28 cellular contexts compared by ENCODE assay signal in genomic region chr5:92380069-92380770, GRCh38.
DNase-seq lines count a peak whose midpoint lies in the region; ATAC-seq and TF ChIP-seq lines count a peak whose summit lies in the region.
"Had no signal": no experiment of that assay in that cellular context is flagged by ENCODE, and none has a peak within 500 bp of the region (broad histone marks: within the 10 kb centered on the region; RNA-seq: fewer than 3 reads in every experiment).

No MANE protein-coding gene starts in this region.

- H3K36me3 Mint-ChIP-seq in activated T-cell treated with anti-CD3 and anti-CD28 coated beads, Interleukin-2, amount 50 U/mL, for 4 hours (ENCODE audit: insufficient read depth): no peaks in the 10 kb centered on the region
- H3K36me3 Mint-ChIP-seq: naive thymus-derived CD4-positive, alpha-beta T cell had no signal

- no peak overlapping the region for H3K4me3 Mint-ChIP-seq in activated T-cell treated with anti-CD3 and anti-CD28 coated beads, Interleukin-2, amount 50 U/mL, for 4 hours
- H3K4me3 Mint-ChIP-seq: activated CD4-positive, alpha-beta memory T cell treated with anti-CD3 and anti-CD28 coated beads, Interleukin-2, amount 10 ng/mL, durations not matched to agents 7 days and 5 days; activated T-helper 1 cell treated with anti-CD3 and anti-CD28 coated beads, Interleukin-12 subunit alpha, Interleukin-12 subunit beta, Interleukin-2, Interleukin-4 antibody, amounts not matched to agents 30 ng/mL and 10 ng/mL and 1 ng/mL, durations not matched to agents 14 hours and 24 hours and 36 hours; naive thymus-derived CD4-positive, alpha-beta T cell had no signal

- TF ChIP-seq CTCF in AG10803 (conservative IDR thresholded peaks at IDR 0.05; ENCODE audit: low read length): no peak
- TF ChIP-seq CTCF in choroid plexus epithelial cell (conservative IDR thresholded peaks at IDR 0.05; ENCODE audit: low read depth, low read length): no peak
- TF ChIP-seq CTCF in BE2C (IDR thresholded peaks at IDR 0.05; ENCODE audit: low read depth, low read length): no peak

- H3K9me3 ChIP-seq in BE2C: no peaks in the 10 kb centered on the region
- H3K9me3 ChIP-seq: BLaER1, prostate gland, thyroid gland, uterus had no signal

- no peaks in the 10 kb centered on the region for H3K27me3 ChIP-seq in BE2C
- H3K27me3 ChIP-seq: BLaER1, brain microvascular endothelial cell, thyroid gland, uterus had no signal

- H3K36me3 ChIP-seq in BE2C: no peaks in the 10 kb centered on the region
- H3K36me3 ChIP-seq: BLaER1, brain microvascular endothelial cell, prostate gland, thyroid gland, uterus had no signal

- H3K27me3 Mint-ChIP-seq in activated T-cell treated with anti-CD3 and anti-CD28 coated beads, Interleukin-2, amount 50 U/mL, for 4 hours (ENCODE audit: low read depth): no peaks in the 10 kb centered on the region
- H3K27me3 Mint-ChIP-seq: activated CD4-positive, alpha-beta memory T cell treated with anti-CD3 and anti-CD28 coated beads, Interleukin-2, amount 10 ng/mL, durations not matched to agents 7 days and 5 days; naive thymus-derived CD4-positive, alpha-beta T cell had no signal

- H3K4me1 ChIP-seq in BE2C: no peaks in the 10 kb centered on the region
- H3K4me1 ChIP-seq: BLaER1, prostate gland, thyroid gland, uterus had no signal

- no peaks in the 10 kb centered on the region for H3K4me1 Mint-ChIP-seq in activated T-cell treated with anti-CD3 and anti-CD28 coated beads, Interleukin-2, amount 50 U/mL, for 4 hours (ENCODE audit: low read depth)
- H3K4me1 Mint-ChIP-seq: activated CD4-positive, alpha-beta memory T cell treated with anti-CD3 and anti-CD28 coated beads, Interleukin-2, amount 10 ng/mL, durations not matched to agents 7 days and 5 days; naive thymus-derived CD4-positive, alpha-beta T cell had no signal

- H3K9me3 Mint-ChIP-seq in activated T-cell treated with anti-CD3 and anti-CD28 coated beads, Interleukin-2, amount 50 U/mL, for 4 hours: peaks cover 3% of the 10 kb centered on the region
- H3K9me3 Mint-ChIP-seq: activated CD4-positive, alpha-beta memory T cell treated with anti-CD3 and anti-CD28 coated beads, Interleukin-2, amount 10 ng/mL, durations not matched to agents 7 days and 5 days; activated T-helper 1 cell treated with anti-CD3 and anti-CD28 coated beads, Interleukin-12 subunit alpha, Interleukin-12 subunit beta, Interleukin-2, Interleukin-4 antibody, amounts not matched to agents 30 ng/mL and 10 ng/mL and 1 ng/mL, durations not matched to agents 14 hours and 24 hours and 36 hours had no signal

- DNase-seq in AG10803 (ENCODE audit: low read depth): peak; percentile 5
- peak; percentile 53 for DNase-seq in LHCN-M2 (ENCODE audit: low read depth)
- peak; percentile 44 for DNase-seq in choroid plexus epithelial cell (ENCODE audit: low read depth)
- no peak for DNase-seq in left lobe of liver (ENCODE audit: low spot score)
- DNase-seq in BE2C: no peak
- no peak for DNase-seq in NCI-H446 treated with DMSO at 0.1 percent for 48 hours (lab: John Stamatoyannopoulos, UW)
- DNase-seq in activated T-cell treated with anti-CD3 and anti-CD28 coated beads, Interleukin-2, amount 50 U/mL, for 4 hours: no peak
- DNase-seq: activated CD4-positive, alpha-beta memory T cell treated with anti-CD3 and anti-CD28 coated beads, Interleukin-2, amount 10 ng/mL, durations not matched to agents 7 days and 5 days; activated CD4-positive, alpha-beta T cell treated with anti-CD3 and anti-CD28 coated beads for 1 hour; activated CD8-positive, alpha-beta memory T cell treated with anti-CD3 and anti-CD28 coated beads, Interleukin-2, amount 50 U/mL, for 4 hours; activated naive CD4-positive, alpha-beta T cell treated with Interleukin-2 at 50 U/mL for 16 hours; brain microvascular endothelial cell; islet precursor cell; left ventricle myocardium superior; naive thymus-derived CD4-positive, alpha-beta T cell; NCI-H1436 treated with DMSO at 0.1 percent for 48 hours; NCI-H2081 treated with DMSO at 0.1 percent for 48 hours; NCI-H2227 treated with DMSO at 0.1 percent for 48 hours; NCI-H774; SHP77 treated with DMSO at 0.1 percent for 48 hours; stimulated activated CD4-positive, alpha-beta T cell treated with anti-CD3 and anti-CD28 coated beads, Interleukin-4, amount 100 ng/mL, for 1 hour; thyroid gland; uterus had no signal

- ATAC-seq in left lobe of liver (peak; percentile 26), HG02798 (IDR thresholded peaks at IDR 0.05; ENCODE audit: poor library complexity, unreplicated experiment) (no peak)
- ATAC-seq in activated T-cell treated with anti-CD3 and anti-CD28 coated beads, Interleukin-2, amount 50 U/mL, for 4 hours: no peak
- ATAC-seq: naive thymus-derived CD4-positive, alpha-beta T cell; sciatic nerve had no signal

- H3K4me3 ChIP-seq in AG10803 (ENCODE audit: low read length) (no peak overlapping the region), choroid plexus epithelial cell (ENCODE audit: low read depth, low read length) (no peak overlapping the region), BE2C (ENCODE audit: low read depth, low read length) (no peak overlapping the region)
- H3K4me3 ChIP-seq: BLaER1, prostate gland, thyroid gland, uterus had no signal

Comparison
In these comparisons a context has a peak if more than half of its experiments do, and no peak if none do; other contexts are left out.
1. DNase-seq: peak in AG10803 (single experiment), LHCN-M2 (single experiment) and choroid plexus epithelial cell (single experiment); none in left lobe of liver (single experiment), BE2C (single experiment), NCI-H446 treated with DMSO at 0.1 percent for 48 hours (single experiment) and activated T-cell treated with anti-CD3 and anti-CD28 coated beads, Interleukin-2, amount 50 U/mL, for 4 hours (single experiment).